In the genomic region with DNA sequence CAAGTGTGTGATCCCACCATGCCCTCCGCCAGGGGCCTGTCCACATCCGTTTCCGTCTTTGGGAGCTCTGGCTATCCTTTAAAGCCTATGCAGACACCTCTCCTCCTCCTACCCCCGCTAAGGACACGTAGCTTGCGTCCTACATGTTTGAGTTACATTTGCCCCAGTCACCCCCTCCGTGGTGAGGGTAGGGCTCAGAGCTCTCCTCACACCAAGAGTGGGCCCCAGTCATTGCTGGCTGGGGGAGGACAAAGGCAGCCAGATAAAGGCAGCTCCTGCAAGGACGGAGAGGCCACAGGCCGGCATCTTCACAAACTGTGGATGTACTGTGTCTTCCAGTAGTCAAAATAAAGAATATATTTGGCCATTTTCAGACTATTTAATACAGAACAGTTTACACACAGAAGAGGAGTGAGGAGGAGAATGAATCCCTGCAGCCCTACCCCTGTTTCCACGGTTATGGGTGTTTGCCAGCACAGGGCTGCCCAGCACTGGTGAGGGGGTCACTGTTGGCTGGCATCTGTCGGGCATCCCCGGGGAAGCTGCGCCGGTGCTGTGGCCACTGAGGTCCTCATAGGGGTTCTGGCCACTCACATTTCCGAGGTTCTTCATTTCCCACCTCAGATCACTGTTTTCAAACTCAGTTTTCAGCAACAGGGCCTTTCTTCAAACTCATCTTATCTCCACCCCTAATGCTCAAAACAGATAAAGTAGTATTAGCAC, we compare ENCODE assay signal across 18 cellular contexts.
DNase-seq lines count a peak whose midpoint lies in the region; ATAC-seq and TF ChIP-seq lines count a peak whose summit lies in the region.
"Had no signal": no experiment of that assay in that cellular context is flagged by ENCODE, and none has a peak within 500 bp of the region (broad histone marks: within the 10 kb centered on the region; RNA-seq: fewer than 3 reads in every experiment).

No MANE protein-coding gene starts in this region.

- no peaks in the 10 kb centered on the region for H3K9me3 Mint-ChIP-seq in activated naive CD8-positive, alpha-beta T cell treated with anti-CD3 and anti-CD28 coated beads for 36 hours
- no peaks in the 10 kb centered on the region for H3K9me3 Mint-ChIP-seq in activated naive CD8-positive, alpha-beta T cell treated with anti-CD3 and anti-CD28 coated beads, Interleukin-2, amount 50 U/mL, for 24 hours
- H3K9me3 Mint-ChIP-seq in endodermal cell: no peaks in the 10 kb centered on the region

- no peak overlapping the region for H4K8ac ChIP-seq in neuronal stem cell (ENCODE audit: low read depth, low read length)

- H3K9me3 ChIP-seq in endodermal cell (ENCODE audit: control insufficient read depth, low read length): no peaks in the 10 kb centered on the region
- H3K9me3 ChIP-seq in neuronal stem cell (replicated peaks in 1 of 2; ENCODE audit: control insufficient read depth in 2 of 2, insufficient read depth in 1 of 2, low read depth in 1 of 2, low read length in 2 of 2): no peaks in the 10 kb centered on the region
- H3K9me3 ChIP-seq: A549, BLaER1, HAP-1 had no signal

- H3K14ac ChIP-seq in neuronal stem cell (ENCODE audit: low read length): no peak overlapping the region

- no peak overlapping the region for H2BK15ac ChIP-seq in neuronal stem cell (ENCODE audit: low read length)

- H3K27ac ChIP-seq in endodermal cell (ENCODE audit: low read depth, low read length) (no peak overlapping the region), neuronal stem cell (replicated peaks; ENCODE audit: low read length) (no peak overlapping the region), RWPE1 (no peak overlapping the region)
- H3K27ac ChIP-seq: 22Rv1, A549, BLaER1, GM23248 had no signal

- no peak overlapping the region for H2AK5ac ChIP-seq in neuronal stem cell (ENCODE audit: low read depth, low read length)

- ATAC-seq in activated naive CD8-positive, alpha-beta T cell treated with anti-CD3 and anti-CD28 coated beads, Interleukin-2, amount 50 U/mL, for 24 hours: no peak
- ATAC-seq: A549 had no signal

- no peaks in the 10 kb centered on the region for H3K79me1 ChIP-seq in neuronal stem cell (ENCODE audit: low read depth, low read length)

- no peak overlapping the region for H2BK120ac ChIP-seq in neuronal stem cell (ENCODE audit: low read depth, low read length)

- no peak overlapping the region for H3K9ac ChIP-seq in endodermal cell (ENCODE audit: extremely low read depth, low read length, poor library complexity, severe bottlenecking)
- no peak overlapping the region for H3K9ac ChIP-seq in neuronal stem cell (ENCODE audit: low read depth, low read length, poor library complexity)
- H3K9ac ChIP-seq: BLaER1, GM23248 had no signal

- POLR2A ChIA-PET in RWPE1 (lab: Yijun Ruan, JAX; ENCODE audit: low non-redundant PET): no interaction called here

- in situ Hi-C loops in KBM-7 (cut with MboI; ENCODE audit: low pct_unique_long_range_greater_than_20kb, low sequenced_read_pairs): no loop called here

- H3K36me3 ChIP-seq in endodermal cell (ENCODE audit: control insufficient read depth, insufficient read depth, low read length): no peaks in the 10 kb centered on the region
- H3K36me3 ChIP-seq in neuronal stem cell (replicated peaks in 1 of 2; ENCODE audit: control insufficient read depth in 2 of 2, insufficient read depth in 2 of 2, low read length in 2 of 2): no peaks in the 10 kb centered on the region
- H3K36me3 ChIP-seq: BLaER1, HAP-1 had no signal

- no peak overlapping the region for H4K91ac ChIP-seq in neuronal stem cell (ENCODE audit: low read depth, low read length, poor library complexity)

- H2BK5ac ChIP-seq in neuronal stem cell (ENCODE audit: low read length): no peak overlapping the region

- TF ChIP-seq CTCF in endodermal cell (conservative IDR thresholded peaks at IDR 0.05) (no peak), RWPE1 (conservative IDR thresholded peaks at IDR 0.05; ENCODE audit: low read depth) (no peak)

- no peak for DNase-seq in activated naive CD8-positive, alpha-beta T cell treated with anti-CD3 and anti-CD28 coated beads for 36 hours
- no peak for DNase-seq in activated naive CD8-positive, alpha-beta T cell treated with anti-CD3 and anti-CD28 coated beads, Interleukin-2, amount 50 U/mL, for 24 hours
- no peak for DNase-seq in endodermal cell
- DNase-seq in neuronal stem cell (ENCODE audit: low spot score): no peak
- DNase-seq in GF-D8 (lab: John Stamatoyannopoulos, UW): no peak
- no peak for DNase-seq in KBM-7
- no peak for DNase-seq in RWPE1 (ENCODE audit: low spot score)
- DNase-seq: AML-193; CD4-positive, alpha-beta memory T cell; DMS153; DMS79; EL; GM23248 had no signal

- H3K23ac ChIP-seq in neuronal stem cell (ENCODE audit: low read depth, low read length, poor library complexity): no peak overlapping the region

- peaks cover 4% of the 10 kb centered on the region for H3K27me3 Mint-ChIP-seq in activated naive CD8-positive, alpha-beta T cell treated with anti-CD3 and anti-CD28 coated beads for 36 hours
- peaks cover 12% of the 10 kb centered on the region for H3K27me3 Mint-ChIP-seq in activated naive CD8-positive, alpha-beta T cell treated with anti-CD3 and anti-CD28 coated beads, Interleukin-2, amount 50 U/mL, for 24 hours
- H3K27me3 Mint-ChIP-seq in endodermal cell (ENCODE audit: insufficient read depth): no peaks in the 10 kb centered on the region

- H3K4me3 Mint-ChIP-seq in activated naive CD8-positive, alpha-beta T cell treated with anti-CD3 and anti-CD28 coated beads for 36 hours: no peak overlapping the region
- no peak overlapping the region for H3K4me3 Mint-ChIP-seq in activated naive CD8-positive, alpha-beta T cell treated with anti-CD3 and anti-CD28 coated beads, Interleukin-2, amount 50 U/mL, for 24 hours
- no peak overlapping the region for H3K4me3 Mint-ChIP-seq in endodermal cell
- H3K4me3 Mint-ChIP-seq: CD14-positive monocyte; CD4-positive, alpha-beta memory T cell had no signal

- H3K36me3 Mint-ChIP-seq in activated naive CD8-positive, alpha-beta T cell treated with anti-CD3 and anti-CD28 coated beads for 36 hours: no peaks in the 10 kb centered on the region
- no peaks in the 10 kb centered on the region for H3K36me3 Mint-ChIP-seq in activated naive CD8-positive, alpha-beta T cell treated with anti-CD3 and anti-CD28 coated beads, Interleukin-2, amount 50 U/mL, for 24 hours (ENCODE audit: low read depth)
- peaks cover 2% of the 10 kb centered on the region for H3K36me3 Mint-ChIP-seq in endodermal cell (ENCODE audit: low read depth)
- H3K36me3 Mint-ChIP-seq: CD14-positive monocyte; CD4-positive, alpha-beta memory T cell had no signal

- peak overlapping the region; percentile 52 for H3K18ac ChIP-seq in neuronal stem cell (ENCODE audit: low read length)

- no peak overlapping the region for H3K4ac ChIP-seq in neuronal stem cell (ENCODE audit: low read length)

- 93 to 96% methylated on average over 8 to 15 of the region's 15 CpGs for WGBS in endodermal cell (ENCODE audit: insufficient coverage in 1 of 2, insufficient read length in 1 of 2), 2 experiments
- WGBS in neuronal stem cell (ENCODE audit: extremely low coverage in 2 of 2, insufficient read length in 2 of 2, insufficient replicate concordance in 1 of 2), 2 donors: no CpG with 5 or more reads among the region's 15 CpGs

- no peaks in the 10 kb centered on the region for H3K4me1 Mint-ChIP-seq in activated naive CD8-positive, alpha-beta T cell treated with anti-CD3 and anti-CD28 coated beads for 36 hours
- no peaks in the 10 kb centered on the region for H3K4me1 Mint-ChIP-seq in activated naive CD8-positive, alpha-beta T cell treated with anti-CD3 and anti-CD28 coated beads, Interleukin-2, amount 50 U/mL, for 24 hours
- peaks cover 17% of the 10 kb centered on the region for H3K4me1 Mint-ChIP-seq in endodermal cell
- H3K4me1 Mint-ChIP-seq: CD14-positive monocyte; CD4-positive, alpha-beta memory T cell had no signal

- CTCF ChIA-PET in RWPE1 (lab: Yijun Ruan, JAX): interaction anchor here (0.5 to 1.4 kb wide), 2 partner anchors 24 to 174 kb away, joined by 3 to 5 read pairs; no protein-coding TSS in a partner anchor

- H3K27ac Mint-ChIP-seq in activated naive CD8-positive, alpha-beta T cell treated with anti-CD3 and anti-CD28 coated beads for 36 hours: peak overlapping the region; percentile 38
- no peak overlapping the region for H3K27ac Mint-ChIP-seq in activated naive CD8-positive, alpha-beta T cell treated with anti-CD3 and anti-CD28 coated beads, Interleukin-2, amount 50 U/mL, for 24 hours
- peak overlapping the region; percentile 60 for H3K27ac Mint-ChIP-seq in endodermal cell

- H3K4me1 ChIP-seq in endodermal cell (ENCODE audit: control insufficient read depth, insufficient read depth, low read length) (peaks cover 11% of the 10 kb centered on the region), neuronal stem cell (ENCODE audit: control insufficient read depth in 2 of 2, insufficient read depth in 1 of 2, low read depth in 1 of 2, low read length in 2 of 2) (peaks cover 0 to 2% of the 10 kb centered on the region in 2 donors)
- H3K4me1 ChIP-seq: A549, HAP-1 had no signal

- H2AFZ ChIP-seq in neuronal stem cell (ENCODE audit: low read length): no peak overlapping the region
- H2AFZ ChIP-seq: GM23248 had no signal

- no peak overlapping the region for H3K4me3 ChIP-seq in endodermal cell (ENCODE audit: low read length)
- H3K4me3 ChIP-seq in neuronal stem cell (ENCODE audit: low read length in 2 of 2): no peak overlapping the region
- H3K4me3 ChIP-seq: A549, BLaER1, GM23248, HAP-1 had no signal

- H2BK12ac ChIP-seq in neuronal stem cell (ENCODE audit: low read length): no peak overlapping the region

- no peaks in the 10 kb centered on the region for H3K27me3 ChIP-seq in endodermal cell (ENCODE audit: control insufficient read depth, insufficient read depth, low read length, poor library complexity, severe bottlenecking)
- no peaks in the 10 kb centered on the region for H3K27me3 ChIP-seq in neuronal stem cell (ENCODE audit: control insufficient read depth in 3 of 3, insufficient read depth in 3 of 3, low read depth in 1 of 3, low read length in 3 of 3)
- H3K27me3 ChIP-seq: BLaER1 had no signal

- no peak overlapping the region for H3K4me2 ChIP-seq in neuronal stem cell (ENCODE audit: insufficient read depth, low read length, poor library complexity, severe bottlenecking)
- H3K4me2 ChIP-seq: A549, BLaER1 had no signal
